ENCODE assay signal across 8 cellular contexts in the genomic region with DNA sequence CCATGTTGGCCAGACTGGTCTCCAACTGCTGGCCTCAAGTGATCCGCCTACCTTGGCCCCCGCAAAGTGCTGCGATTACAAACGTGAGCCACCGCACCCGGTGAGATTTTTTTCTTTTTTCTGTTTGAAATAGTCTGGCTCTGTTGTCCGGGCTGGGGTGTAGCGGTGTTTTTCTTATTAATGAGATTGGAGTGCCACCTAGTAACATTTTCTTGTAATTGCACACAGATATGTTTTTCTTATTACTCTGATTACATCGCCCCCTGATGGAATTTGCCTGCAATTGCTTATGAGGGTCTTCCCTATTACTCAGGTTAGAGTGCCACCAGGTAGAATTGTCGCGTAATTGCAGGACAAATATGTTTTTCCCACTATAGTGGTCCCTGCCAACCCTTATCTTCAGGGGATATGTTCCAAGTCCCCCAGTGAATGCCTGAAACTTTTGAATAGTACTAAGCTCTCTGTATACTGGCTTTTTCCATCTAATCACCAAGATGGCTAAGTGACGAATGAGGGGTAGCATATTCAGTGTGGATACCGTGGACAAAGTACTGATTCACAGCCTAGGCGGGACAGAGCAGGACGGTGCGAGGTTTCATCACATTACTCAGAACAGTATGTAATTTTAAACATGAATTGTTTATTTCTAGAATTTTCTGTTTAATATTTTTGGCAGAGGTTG. TPM values are rescaled to one million over a fixed set of nuclear protein-coding genes. Genes with fewer than 3 reads are reported as not detected.
DNase-seq lines count a peak whose midpoint lies in the region; TF ChIP-seq lines count a peak whose summit lies in the region.

No MANE protein-coding gene starts in this region.

- peaks cover 3% of the 10 kb centered on the region for H3K27me3 Mint-ChIP-seq in type B pancreatic cell

- DNase-seq in stimulated activated CD4-positive, alpha-beta T cell treated with anti-CD3 and anti-CD28 coated beads, Interleukin-15, amount 100 ng/mL, for 24 hours: peak; percentile 34
- no peak for DNase-seq in stimulated activated CD4-positive, alpha-beta T cell treated with anti-CD3 and anti-CD28 coated beads, Interleukin-12 subunit alpha, Interleukin-12 subunit beta, amount 100 ng/mL, for 4 hours
- DNase-seq in NCI-H82 (lab: John Stamatoyannopoulos, UW) (peak; percentile 86), choroid plexus epithelial cell (ENCODE audit: low read depth) (peak; percentile 59), type B pancreatic cell (ENCODE audit: extremely low spot score, unreplicated experiment) (no peak), NCI-H226 (no peak), HPDE6-E6E7 (ENCODE audit: extremely low spot score) (no peak), cortex of kidney (lab: John Stamatoyannopoulos, UW) (no peak)

- H3K36me3 Mint-ChIP-seq in type B pancreatic cell: peaks cover 4% of the 10 kb centered on the region

- no peak overlapping the region for H3K4me3 ChIP-seq in choroid plexus epithelial cell (ENCODE audit: low read depth, low read length)

- no peaks in the 10 kb centered on the region for H3K4me1 Mint-ChIP-seq in type B pancreatic cell (ENCODE audit: unreplicated experiment)

- TF ChIP-seq CTCF in choroid plexus epithelial cell (conservative IDR thresholded peaks at IDR 0.05; ENCODE audit: low read depth, low read length) (peak; percentile 42), type B pancreatic cell (conservative IDR thresholded peaks at IDR 0.05) (peak; percentile 69)

- no peak overlapping the region for H3K27ac Mint-ChIP-seq in type B pancreatic cell

- H3K4me3 Mint-ChIP-seq in type B pancreatic cell: no peak overlapping the region

- H3K9me3 Mint-ChIP-seq in type B pancreatic cell: peaks cover 5% of the 10 kb centered on the region

RNA-seq across cellular contexts. Expression of a gene that starts 8.6 kb away (rescaled TPM):
- 244 and 257 TPM in 2 replicates for total RNA-seq in type B pancreatic cell (ENCODE audit: low replicate concordance)

Comparison
In these comparisons a context has a peak if more than half of its experiments do, and no peak if none do; other contexts are left out.
1. DNase-seq: peak in stimulated activated CD4-positive, alpha-beta T cell treated with anti-CD3 and anti-CD28 coated beads, Interleukin-15, amount 100 ng/mL, for 24 hours (single experiment), NCI-H82 (single experiment) and choroid plexus epithelial cell (single experiment); none in stimulated activated CD4-positive, alpha-beta T cell treated with anti-CD3 and anti-CD28 coated beads, Interleukin-12 subunit alpha, Interleukin-12 subunit beta, amount 100 ng/mL, for 4 hours (single experiment), type B pancreatic cell (single experiment), NCI-H226 (single experiment), HPDE6-E6E7 (single experiment) and cortex of kidney (single experiment).